Comparison of ENCODE assay signal across 28 cellular contexts in the genomic region with DNA sequence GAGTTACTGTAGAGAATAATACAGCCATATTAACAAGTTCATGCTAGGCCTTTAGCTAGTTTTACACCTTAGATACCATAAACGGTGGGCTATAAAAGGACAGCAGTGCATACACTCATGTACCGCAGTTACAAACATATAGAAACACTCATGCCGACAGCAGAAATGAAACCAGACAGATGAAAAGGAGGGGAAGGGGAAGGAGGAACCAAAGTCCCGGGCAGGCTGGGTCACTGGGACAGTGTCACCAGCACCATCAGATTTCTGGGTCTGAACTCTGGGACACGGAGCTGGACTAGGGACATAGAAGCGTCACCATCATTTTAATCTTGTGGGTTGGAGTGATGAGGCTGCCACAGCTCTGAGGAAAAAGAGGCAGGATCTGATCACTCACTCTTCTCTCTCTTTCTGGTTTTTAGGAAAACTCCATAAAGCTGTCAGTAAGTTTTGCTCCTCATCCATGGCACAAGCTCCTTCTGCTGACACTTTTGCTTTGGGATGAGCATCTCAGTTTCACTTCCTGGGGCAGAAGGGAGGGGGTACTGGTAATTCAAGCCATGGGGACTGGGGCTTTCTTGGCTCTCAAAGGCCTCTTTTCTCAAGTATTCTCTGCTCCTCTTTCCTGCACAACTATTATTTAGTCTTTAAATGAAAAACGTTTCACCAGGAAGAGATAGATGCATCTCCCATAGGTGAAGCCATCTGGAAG. TPM values are rescaled to one million over a fixed set of nuclear protein-coding genes. Genes with fewer than 3 reads are reported as not detected.
DNase-seq lines count a peak whose midpoint lies in the region; ATAC-seq, FAIRE-seq and TF ChIP-seq lines count a peak whose summit lies in the region.
"Had no signal": no experiment of that assay in that cellular context is flagged by ENCODE, and none has a peak within 500 bp of the region (broad histone marks: within the 10 kb centered on the region; RNA-seq: fewer than 3 reads in every experiment).

No MANE protein-coding gene starts in this region.

- H3K9ac ChIP-seq in MM.1S (ENCODE audit: low read length), result no peak overlapping the region
- H3K9ac ChIP-seq: parathyroid adenoma had no signal

- ATAC-seq in naive thymus-derived CD4-positive, alpha-beta T cell, result peak; percentile 34
- ATAC-seq: effector memory CD8-positive, alpha-beta T cell; T-cell had no signal

- no peaks in the 10 kb centered on the region for H3K36me3 ChIP-seq in MM.1S (replicated peaks; ENCODE audit: insufficient read depth, low read length)
- no peaks in the 10 kb centered on the region for H3K36me3 ChIP-seq in naive thymus-derived CD4-positive, alpha-beta T cell (ENCODE audit: control insufficient read depth in 2 of 3, insufficient read depth in 3 of 3, low read length in 3 of 3)
- H3K36me3 ChIP-seq: brain microvascular endothelial cell, right atrium auricular region, SJCRH30 had no signal

- no peaks in the 10 kb centered on the region for H3K27me3 ChIP-seq in MM.1S (replicated peaks; ENCODE audit: insufficient read depth, low read length)
- no peaks in the 10 kb centered on the region for H3K27me3 ChIP-seq in naive thymus-derived CD4-positive, alpha-beta T cell (ENCODE audit: control insufficient read depth in 2 of 2, insufficient read depth in 2 of 2, low read length in 2 of 2)
- H3K27me3 ChIP-seq: brain microvascular endothelial cell, right atrium auricular region, SJCRH30 had no signal

- POLR2A ChIA-PET in naive thymus-derived CD4-positive, alpha-beta T cell (lab: Charles Lee), result no interaction called here

- intact Hi-C loops in naive thymus-derived CD4-positive, alpha-beta T cell (cut with micrococcal nuclease), result no loop called here

- peaks cover 3 to 28% (median 12%) of the 10 kb centered on the region in 5 donors for H3K36me3 Mint-ChIP-seq in naive thymus-derived CD4-positive, alpha-beta T cell
- H3K36me3 Mint-ChIP-seq in chondrocyte (ENCODE audit: low read depth), result peaks cover 29% of the 10 kb centered on the region

- H3K9me3 Mint-ChIP-seq in naive thymus-derived CD4-positive, alpha-beta T cell, result no peaks in the 10 kb centered on the region
- no peaks in the 10 kb centered on the region for H3K9me3 Mint-ChIP-seq in chondrocyte (ENCODE audit: low read depth)
- H3K9me3 Mint-ChIP-seq: activated T-helper 1 cell treated with anti-CD3 and anti-CD28 coated beads, Interleukin-12 subunit alpha, Interleukin-12 subunit beta, Interleukin-2, Interleukin-4 antibody, amounts not matched to agents 30 ng/mL and 10 ng/mL and 1 ng/mL, durations not matched to agents 14 hours and 24 hours and 36 hours; CD4-positive, alpha-beta memory T cell; effector memory CD8-positive, alpha-beta T cell; T-cell had no signal

- H3K4me1 ChIP-seq in MM.1S (ENCODE audit: low read length), result no peaks in the 10 kb centered on the region
- H3K4me1 ChIP-seq in naive thymus-derived CD4-positive, alpha-beta T cell (ENCODE audit: control insufficient read depth in 2 of 2, insufficient read depth in 2 of 2, low read length in 2 of 2), result no peaks in the 10 kb centered on the region
- H3K4me1 ChIP-seq: right atrium auricular region had no signal

- H3K4me2 ChIP-seq in MM.1S (ENCODE audit: low read depth, low read length), result peak overlapping the region; percentile 21; the same call in 1 of the 2 replicates

- no peak for DNase-seq in GM12891 (ENCODE audit: insufficient read length, low spot score)
- no peak for DNase-seq in MM.1S
- DNase-seq in globus pallidus (ENCODE audit: low spot score), result peak; percentile 56
- DNase-seq in naive thymus-derived CD4-positive, alpha-beta T cell, result no peak
- no peak for DNase-seq in chondrocyte (ENCODE audit: low spot score)
- no peak for DNase-seq in NCI-H1436 treated with DMSO at 0.1 percent for 48 hours (lab: John Stamatoyannopoulos, UW)
- no peak for DNase-seq in NCI-H2227 (lab: John Stamatoyannopoulos, UW; ENCODE audit: unreplicated experiment)
- DNase-seq: activated CD4-positive, alpha-beta T cell treated with anti-CD3 and anti-CD28 coated beads, Interleukin-2, amount 50 U/mL, for 4 hours; activated naive CD4-positive, alpha-beta T cell treated with anti-CD3 and anti-CD28 coated beads, Interleukin-2, amount 50 U/mL, for 16 hours; amniotic stem cell; brain microvascular endothelial cell; CD4-positive, alpha-beta memory T cell; effector memory CD8-positive, alpha-beta T cell; foreskin fibroblast; Kasumi-1; NCI-H1092 treated with DMSO at 0.1 percent for 48 hours; NCI-H1930; NCI-H526; NK-92 treated with Interleukin-12 subunit alpha and Interleukin-12 subunit beta, amount 100 ng/mL, for 24 hours; SJCRH30; stimulated activated CD4-positive, alpha-beta T cell treated with anti-CD3 and anti-CD28 coated beads, Interleukin-12 subunit alpha, Interleukin-12 subunit beta, amount 100 ng/mL, for 4 hours; stimulated activated CD4-positive, alpha-beta T cell treated with anti-CD3 and anti-CD28 coated beads, Interleukin-4, amount 100 ng/mL, for 1 hour; T-cell had no signal

- peak; percentile 47 for FAIRE-seq in GM12891 (lab: Jason Lieb, UNC)
- FAIRE-seq: H1 had no signal

- H3K79me2 ChIP-seq in MM.1S (ENCODE audit: low read length), result no peaks in the 10 kb centered on the region
- H3K79me2 ChIP-seq: parathyroid adenoma had no signal

- H3K4me1 Mint-ChIP-seq in naive thymus-derived CD4-positive, alpha-beta T cell, result no peaks in the 10 kb centered on the region
- H3K4me1 Mint-ChIP-seq in chondrocyte (ENCODE audit: low read depth), result no peaks in the 10 kb centered on the region
- H3K4me1 Mint-ChIP-seq: CD4-positive, alpha-beta memory T cell; T-cell had no signal

- H4K20me1 ChIP-seq in MM.1S (ENCODE audit: insufficient read depth, low read length), result no peaks in the 10 kb centered on the region

- no peaks in the 10 kb centered on the region for H3K27me3 Mint-ChIP-seq in naive thymus-derived CD4-positive, alpha-beta T cell
- no peaks in the 10 kb centered on the region for H3K27me3 Mint-ChIP-seq in chondrocyte (ENCODE audit: low read depth)
- H3K27me3 Mint-ChIP-seq: CD4-positive, alpha-beta memory T cell; effector memory CD8-positive, alpha-beta T cell; T-cell had no signal

- no peaks in the 10 kb centered on the region for H3K9me2 ChIP-seq in MM.1S (replicated peaks; ENCODE audit: insufficient read depth, low read length)

- H3K27ac ChIP-seq in MM.1S (ENCODE audit: low read length), result no peak overlapping the region
- no peak overlapping the region for H3K27ac ChIP-seq in naive thymus-derived CD4-positive, alpha-beta T cell (ENCODE audit: low read depth, low read length)
- H3K27ac ChIP-seq: brain microvascular endothelial cell, right atrium auricular region, SJCRH30 had no signal

- TF ChIP-seq POLR2A in GM12891 (IDR thresholded peaks at IDR 0.05; ENCODE audit: low read depth, low read length), result no peak

- H3K4me3 ChIP-seq in MM.1S (ENCODE audit: low read length), result no peak overlapping the region
- H3K4me3 ChIP-seq in naive thymus-derived CD4-positive, alpha-beta T cell (ENCODE audit: low read length), result no peak overlapping the region
- H3K4me3 ChIP-seq: right atrium auricular region, SJCRH30 had no signal

- no peaks in the 10 kb centered on the region for H3F3A ChIP-seq in MM.1S (ENCODE audit: insufficient read depth, low read length)

- no peak overlapping the region for H3K27ac Mint-ChIP-seq in naive thymus-derived CD4-positive, alpha-beta T cell
- H3K27ac Mint-ChIP-seq in chondrocyte (ENCODE audit: unreplicated experiment), result no peak overlapping the region
- H3K27ac Mint-ChIP-seq: activated T-helper 1 cell treated with anti-CD3 and anti-CD28 coated beads, Interleukin-12 subunit alpha, Interleukin-12 subunit beta, Interleukin-2, Interleukin-4 antibody, amounts not matched to agents 30 ng/mL and 10 ng/mL and 1 ng/mL, durations not matched to agents 14 hours and 24 hours and 36 hours; effector memory CD8-positive, alpha-beta T cell; T-cell had no signal

- no peaks in the 10 kb centered on the region for H3K9me3 ChIP-seq in MM.1S (replicated peaks; ENCODE audit: insufficient read depth, low read length)
- no peaks in the 10 kb centered on the region for H3K9me3 ChIP-seq in naive thymus-derived CD4-positive, alpha-beta T cell (ENCODE audit: control insufficient read depth in 2 of 3, low read length in 3 of 3)
- H3K9me3 ChIP-seq: right atrium auricular region, SJCRH30 had no signal

- no peak overlapping the region for H3K4me3 Mint-ChIP-seq in naive thymus-derived CD4-positive, alpha-beta T cell
- no peak overlapping the region for H3K4me3 Mint-ChIP-seq in chondrocyte (ENCODE audit: unreplicated experiment)
- H3K4me3 Mint-ChIP-seq: activated T-helper 1 cell treated with anti-CD3 and anti-CD28 coated beads, Interleukin-12 subunit alpha, Interleukin-12 subunit beta, Interleukin-2, Interleukin-4 antibody, amounts not matched to agents 30 ng/mL and 10 ng/mL and 1 ng/mL, durations not matched to agents 14 hours and 24 hours and 36 hours; CD4-positive, alpha-beta memory T cell; effector memory CD8-positive, alpha-beta T cell; T-cell had no signal

- TF ChIP-seq CTCF in MM.1S (IDR thresholded peaks at IDR 0.05; ENCODE audit: low read length), result no peak
- TF ChIP-seq CTCF in chondrocyte (IDR thresholded peaks at IDR 0.05), result no peak

- H2AFZ ChIP-seq in MM.1S (ENCODE audit: low read length), result no peak overlapping the region
- H2AFZ ChIP-seq: parathyroid adenoma had no signal

- CTCF ChIA-PET in naive thymus-derived CD4-positive, alpha-beta T cell (lab: Charles Lee), result no interaction called here

TF ChIP-seq in GM12891, 5 proteins besides CTCF, POLR2A, EP300 and RAD21:
- TF ChIP-seq PAX5 (IDR thresholded peaks at IDR 0.05; ENCODE audit: insufficient read depth, low read length, severe bottlenecking) (no peak), SPI1 (IDR thresholded peaks at IDR 0.05; ENCODE audit: low read depth, low read length) (peak; percentile 59)
TF ChIP-seq in GM12891: peak in this region for 1.

RNA-seq across cellular contexts. Expression of gene ZNF691, which starts 7.8 kb away (rescaled TPM):
- polyA plus RNA-seq in GM12891 (2012; ENCODE audit: low read depth, missing spikeins), result 5.1 TPM
- total RNA-seq in naive thymus-derived CD4-positive, alpha-beta T cell, result 10 to 100 TPM in 3 of 5 experiments, 1 to 10 TPM in 2; 3.5 to 17.2 (median 12.8) TPM
- 10 to 100 TPM; 11.5 to 12.4 TPM for polyA plus RNA-seq in naive thymus-derived CD4-positive, alpha-beta T cell
- total RNA-seq in chondrocyte, result 5.5 to 7.6 TPM (median 7.4 TPM) in 3 replicates

RNA-seq across cellular contexts. Expression of gene SVBP, which starts 21.4 kb away (rescaled TPM):
- 16.1 TPM for polyA plus RNA-seq in GM12891 (2012; ENCODE audit: low read depth, missing spikeins)
- total RNA-seq in naive thymus-derived CD4-positive, alpha-beta T cell, result 10 to 100 TPM; 12.7 to 22.2 (median 17.8) TPM
- 10 to 100 TPM; 36.3 to 47.2 TPM for polyA plus RNA-seq in naive thymus-derived CD4-positive, alpha-beta T cell
- total RNA-seq in chondrocyte, result 17.4 to 24.0 TPM (median 21.0 TPM) in 3 replicates

RNA-seq across cellular contexts. Expression of gene ERMAP, which starts 21.7 kb away (rescaled TPM):
- 2.7 TPM for polyA plus RNA-seq in GM12891 (2012; ENCODE audit: low read depth, missing spikeins)
- total RNA-seq in naive thymus-derived CD4-positive, alpha-beta T cell, result 10 to 100 TPM in 1 of 5 experiments, 1 to 10 TPM in 4; 6.1 to 10.3 (median 6.7) TPM
- polyA plus RNA-seq in naive thymus-derived CD4-positive, alpha-beta T cell, result 1 to 10 TPM; 1.9 to 2.9 TPM
- total RNA-seq in chondrocyte, result 13.1 to 15.7 TPM (median 13.7 TPM) in 3 replicates

RNA-seq across cellular contexts. Expression of gene TMEM269, which starts 53.8 kb away (rescaled TPM):
- 0.05 TPM for polyA plus RNA-seq in GM12891 (2012; ENCODE audit: low read depth, missing spikeins)
- 1 to 10 TPM in 1 of 5 experiments, under 1 TPM in 4; 0.19 to 2.0 (median 0.35) TPM for total RNA-seq in naive thymus-derived CD4-positive, alpha-beta T cell
- polyA plus RNA-seq in naive thymus-derived CD4-positive, alpha-beta T cell, result not detected
- 0.20 to 0.70 TPM (median 0.23 TPM) in 3 replicates for total RNA-seq in chondrocyte
- total RNA-seq: right atrium auricular region had no signal
- polyA plus RNA-seq: CD4-positive, alpha-beta memory T cell; liver had no signal
